23 cellular contexts compared by ENCODE assay signal in genomic region chr19:20607943-20608342, GRCh38.
"Had no signal": no experiment of that assay in that cellular context is flagged by ENCODE, and none has a peak within 500 bp of the region (broad histone marks: within the 10 kb centered on the region; RNA-seq: fewer than 3 reads in every experiment).

No MANE protein-coding gene starts in this region.

- DNase-seq: dorsolateral prefrontal cortex; effector CD4-positive, alpha-beta T cell; esophagus squamous epithelium; foreskin melanocyte; glutamatergic neuron; heart right ventricle; hippocampal formation; islet precursor cell; kidney glomerular epithelial cell; left colon; sigmoid colon; stimulated activated CD4-positive, alpha-beta T cell treated with anti-CD3 and anti-CD28 coated beads, Interleukin-2, amount 100 ng/mL, for 24 hours; stimulated activated CD4-positive, alpha-beta T cell treated with anti-CD3 and anti-CD28 coated beads, Interleukin-4, amount 100 ng/mL, for 24 hours; upper lobe of left lung had no signal

- H3K27ac ChIP-seq: dorsolateral prefrontal cortex, esophagus squamous epithelium, heart right ventricle, neutrophil, parathyroid adenoma, sigmoid colon, thoracic aorta, tibial nerve, upper lobe of left lung had no signal

- ATAC-seq: heart right ventricle; left colon; natural killer cell treated with Interleukin-12 subunit alpha and Interleukin-12 subunit beta and Interleukin-15 and Interleukin-18, amount 100 ng/mL, for 72 hours; stimulated activated memory B cell treated with anti-CD40 and anti-IgM and Interleukin-4, amounts not matched to agents 10 μg/mL and 1 μg/mL and 100 μg/mL, for 72 hours had no signal

- FAIRE-seq: colon, endothelial cell of umbilical vein, urothelium cell line had no signal
